ENCODE assay signal across 9 cellular contexts in the genomic region with DNA sequence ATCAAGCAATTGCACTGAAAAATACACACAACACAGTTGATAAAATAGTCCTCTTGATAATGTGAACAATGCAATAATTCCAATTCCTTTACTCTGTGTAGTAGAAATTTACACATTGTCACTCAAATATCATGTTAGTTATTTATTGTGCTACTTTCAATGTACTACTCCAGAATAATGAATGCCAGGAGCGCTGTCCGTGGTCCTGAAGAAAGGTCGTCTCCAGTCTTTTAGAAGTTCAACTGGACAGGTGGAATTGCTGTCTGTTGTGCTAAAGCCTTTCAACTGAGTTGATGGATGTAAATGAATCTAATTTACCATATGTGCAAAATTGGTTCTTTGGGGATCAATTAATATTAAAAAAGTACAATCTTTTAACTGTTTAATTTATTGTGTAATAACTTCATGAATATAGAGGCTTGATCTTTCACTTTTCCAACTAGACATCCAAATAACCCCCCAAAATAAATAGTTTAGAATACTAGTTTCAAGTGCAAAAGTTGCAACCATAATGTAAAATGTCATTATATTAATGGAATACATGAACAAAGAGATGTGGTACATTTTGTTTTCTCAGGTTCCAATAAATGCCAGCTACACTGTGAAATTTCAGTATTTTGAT. TPM values are rescaled to one million over a fixed set of nuclear protein-coding genes. Genes with fewer than 3 reads are reported as not detected.
DNase-seq lines count a peak whose midpoint lies in the region; ATAC-seq and TF ChIP-seq lines count a peak whose summit lies in the region.
"Had no signal": no experiment of that assay in that cellular context is flagged by ENCODE, and none has a peak within 500 bp of the region (broad histone marks: within the 10 kb centered on the region; RNA-seq: fewer than 3 reads in every experiment).

No MANE protein-coding gene starts in this region.

- no peaks in the 10 kb centered on the region for H3K36me3 ChIP-seq in right lobe of liver

- peaks cover 0 to 10% of the 10 kb centered on the region in 2 donors for H3K27me3 ChIP-seq in right lobe of liver

- no peak for TF ChIP-seq POLR2A in right lobe of liver (IDR thresholded peaks at IDR 0.05)

- peaks cover 3% of the 10 kb centered on the region for H3K9me3 Mint-ChIP-seq in stimulated activated memory B cell treated with anti-CD40 and anti-IgM and Interleukin-4, amounts not matched to agents 10 μg/mL and 1 μg/mL and 100 μg/mL, for 72 hours

- H3K4me1 ChIP-seq in right lobe of liver, result no peaks in the 10 kb centered on the region

- in situ Hi-C loops in astrocyte of the spinal cord (cut with HindIII; ENCODE audit: low sequenced_read_pairs), result no loop called here

- H3K27ac Mint-ChIP-seq in stimulated activated memory B cell treated with anti-CD40 and anti-IgM and Interleukin-4, amounts not matched to agents 10 μg/mL and 1 μg/mL and 100 μg/mL, for 72 hours, result no peak overlapping the region
- H3K27ac Mint-ChIP-seq: IgD-negative memory B cell had no signal

- 6% methylated on average over 3 of the region's 3 CpGs for WGBS in right lobe of liver (ENCODE audit: insufficient coverage, low coverage, low lambda C conversion rate, missing lambda C conversion rate)

- TF ChIP-seq CTCF in astrocyte of the spinal cord (IDR thresholded peaks at IDR 0.05; ENCODE audit: low read depth, low read length), result no peak
- no peak for TF ChIP-seq CTCF in right lobe of liver (IDR thresholded peaks at IDR 0.05)

- H3K27me3 Mint-ChIP-seq in stimulated activated memory B cell treated with anti-CD40 and anti-IgM and Interleukin-4, amounts not matched to agents 10 μg/mL and 1 μg/mL and 100 μg/mL, for 72 hours, result peaks cover 69% of the 10 kb centered on the region

- H3K9me3 ChIP-seq in right lobe of liver, result no peaks in the 10 kb centered on the region

- DNase-seq in GM19240 (ENCODE audit: insufficient read length, low spot score) (peak; percentile 16), MV-4-11 (lab: John Stamatoyannopoulos, UW) (peak; percentile 20), astrocyte of the spinal cord (ENCODE audit: low read depth, low spot score) (peak; percentile 65), right lobe of liver (peak; percentile 58 to 67 (median 65)), cortex of kidney (lab: John Stamatoyannopoulos, UW) (no peak)

- H3K36me3 Mint-ChIP-seq in stimulated activated memory B cell treated with anti-CD40 and anti-IgM and Interleukin-4, amounts not matched to agents 10 μg/mL and 1 μg/mL and 100 μg/mL, for 72 hours, result no peaks in the 10 kb centered on the region
- H3K36me3 Mint-ChIP-seq: IgD-negative memory B cell had no signal

- H3K4me3 ChIP-seq in astrocyte of the spinal cord (ENCODE audit: low read depth, low read length) (no peak overlapping the region), right lobe of liver (no peak overlapping the region)

- ATAC-seq in right lobe of liver (peak in 2 of 4 donors; percentile 44 to 76), esophagus mucosa (no peak), HG03354 (IDR thresholded peaks at IDR 0.05; ENCODE audit: poor library complexity, severe bottlenecking, unreplicated experiment) (no peak)
- ATAC-seq in stimulated activated memory B cell treated with anti-CD40 and anti-IgM and Interleukin-4, amounts not matched to agents 10 μg/mL and 1 μg/mL and 100 μg/mL, for 72 hours, result no peak

- H3K4me3 Mint-ChIP-seq in stimulated activated memory B cell treated with anti-CD40 and anti-IgM and Interleukin-4, amounts not matched to agents 10 μg/mL and 1 μg/mL and 100 μg/mL, for 72 hours, result no peak overlapping the region
- H3K4me3 Mint-ChIP-seq: IgD-negative memory B cell had no signal

- intact Hi-C loops in right lobe of liver (cut with DNase I), result no loop called here

- peaks cover 5% of the 10 kb centered on the region for H3K4me1 Mint-ChIP-seq in stimulated activated memory B cell treated with anti-CD40 and anti-IgM and Interleukin-4, amounts not matched to agents 10 μg/mL and 1 μg/mL and 100 μg/mL, for 72 hours

- no peak overlapping the region for H3K27ac ChIP-seq in right lobe of liver

RNA-seq across cellular contexts. Expression of gene GRIK2, which starts 3.2 kb away (rescaled TPM):
- total RNA-seq in right lobe of liver, result under 1 TPM in 3 of 6 experiments, not detected in 3; 0.04 to 0.24 (median 0.09) TPM
- 0.44 TPM for total RNA-seq in esophagus mucosa
